In the genomic region with DNA sequence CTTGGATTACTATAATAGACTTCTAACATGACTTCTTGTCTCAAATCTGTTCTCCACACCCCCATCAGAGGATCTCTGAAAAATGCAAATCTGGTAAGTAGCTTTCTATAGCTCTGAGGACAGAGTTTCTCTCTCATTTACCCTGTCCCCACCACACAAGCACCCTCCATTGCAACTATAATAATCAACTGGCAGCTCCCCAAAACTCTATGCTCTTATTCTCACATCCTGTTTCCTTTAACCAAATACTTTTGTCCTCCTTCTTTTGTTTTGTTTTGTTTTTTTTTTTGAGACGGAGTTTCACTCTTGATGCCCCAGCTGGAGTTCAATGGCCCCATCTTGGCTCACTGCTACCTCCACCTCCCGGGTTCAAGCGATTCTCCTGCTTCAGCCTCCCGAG, we compare ENCODE assay signal across 12 cellular contexts.
DNase-seq lines count a peak whose midpoint lies in the region; ATAC-seq, FAIRE-seq and TF ChIP-seq lines count a peak whose summit lies in the region.
"Had no signal": no experiment of that assay in that cellular context is flagged by ENCODE, and none has a peak within 500 bp of the region (broad histone marks: within the 10 kb centered on the region; RNA-seq: fewer than 3 reads in every experiment).

No MANE protein-coding gene starts in this region.

- peaks cover 2 to 4% of the 10 kb centered on the region in 2 experiments; a peak in 2 of 4 replicates for H3K36me3 ChIP-seq in GM12878 (ENCODE audit: control insufficient read depth in 2 of 2, insufficient read depth in 2 of 2, low read length in 1 of 2)

- TF ChIP-seq CTCF in GM12878 (IDR thresholded peaks at IDR 0.05 in 2 of 3, conservative IDR thresholded peaks at IDR 0.05 in 1 of 3; ENCODE audit: control insufficient read depth in 2 of 3, extremely low read depth in 1 of 3, insufficient read depth in 1 of 3, low read depth in 3 of 3, low read length in 3 of 3), result no peak
- TF ChIP-seq CTCF in mesothelial cell of epicardium (IDR thresholded peaks at IDR 0.05; ENCODE audit: unreplicated experiment), result no peak

- WGBS in GM12878 (ENCODE audit: insufficient coverage, insufficient replicate concordance, low lambda C conversion rate, missing lambda C conversion rate), result 83% methylated on average over 4 of the region's 4 CpGs

- H3K4me3 ChIP-seq in GM12878, result no peak overlapping the region
- H3K4me3 ChIP-seq: tibial nerve had no signal

- in situ Hi-C loops in GM12878 (cut with MboI), result no loop called here

- no peaks in the 10 kb centered on the region for H3K4me1 Mint-ChIP-seq in mesothelial cell of epicardium

- RAD21 ChIA-PET in GM12878 (lab: Charles Lee; ENCODE audit: unreplicated experiment), result interaction anchor here (0.8 to 1.1 kb wide), 2 partner anchors 29 to 122 kb away, joined by 3 to 5 read pairs; no protein-coding TSS in a partner anchor

- H3K4me1 ChIP-seq in GM12878 (ENCODE audit: control insufficient read depth, insufficient read depth, low read length), result peaks cover 12% of the 10 kb centered on the region
- H3K4me1 ChIP-seq: tibial nerve had no signal

- H3K4me3 Mint-ChIP-seq in mesothelial cell of epicardium, result no peak overlapping the region

- H3K9ac ChIP-seq in GM12878 (ENCODE audit: control insufficient read depth, insufficient read depth, low read length), result no peak overlapping the region

- no peak overlapping the region for H2AFZ ChIP-seq in GM12878 (ENCODE audit: control insufficient read depth, low read depth, low read length)

- no peak for TF ChIP-seq EP300 in GM12878 (IDR thresholded peaks at IDR 0.05; ENCODE audit: borderline replicate concordance in 1 of 2, control insufficient read depth in 1 of 2, low read depth in 2 of 2, low read length in 2 of 2)

- no TSS peak for BruUV-seq in GM12878 (replicated peaks; lab: Mats Ljungman, UMichigan)

- FAIRE-seq in GM12878 (lab: Jason Lieb, UNC), result peak; percentile 57

- H3K9me3 Mint-ChIP-seq in mesothelial cell of epicardium, result no peaks in the 10 kb centered on the region

- POLR2A ChIA-PET in GM12878 (lab: Charles Lee), result interaction anchor here (0.5 to 1.2 kb wide), 5 partner anchors 11 to 143 kb away, joined by 3 read pairs; no protein-coding TSS in a partner anchor

- no peak overlapping the region for H3K4me2 ChIP-seq in GM12878 (ENCODE audit: control insufficient read depth, insufficient read depth)

- H3K27ac ChIP-seq in GM12878 (ENCODE audit: control insufficient read depth, insufficient read depth), result no peak overlapping the region
- H3K27ac ChIP-seq: neutrophil, tibial nerve had no signal

- ATAC-seq in GM18867 (IDR thresholded peaks at IDR 0.05; ENCODE audit: unreplicated experiment), result peak; percentile 98
- peak; percentile 94 for ATAC-seq in GM21423 (IDR thresholded peaks at IDR 0.05; ENCODE audit: unreplicated experiment)
- peak; percentile 96 for ATAC-seq in HG03095 (IDR thresholded peaks at IDR 0.05; ENCODE audit: unreplicated experiment)
- peak; percentile 97 for ATAC-seq in GM12878

- peaks cover 24% of the 10 kb centered on the region for H3K36me3 Mint-ChIP-seq in mesothelial cell of epicardium

- H3K27me3 Mint-ChIP-seq in mesothelial cell of epicardium (ENCODE audit: low read depth), result no peaks in the 10 kb centered on the region

- H4K20me1 ChIP-seq in GM12878 (ENCODE audit: control insufficient read depth, insufficient read depth), result no peaks in the 10 kb centered on the region

- CTCF ChIA-PET in GM12878 (lab: Yijun Ruan, JAX), result interaction anchor here (2.4 kb wide), 1 partner anchor 13 kb away, joined by 6 read pairs; no protein-coding TSS in a partner anchor

- no peak for TF ChIP-seq RAD21 in GM12878 (IDR thresholded peaks at IDR 0.05; ENCODE audit: insufficient read depth, low read depth, low read length)

- H3K27me3 ChIP-seq in GM12878 (replicated peaks in 1 of 2; ENCODE audit: control insufficient read depth in 2 of 2, insufficient read depth in 2 of 2, low read length in 1 of 2), result no peaks in the 10 kb centered on the region
- H3K27me3 ChIP-seq: neutrophil, tibial nerve had no signal

- SMC1A ChIA-PET in GM12878 (lab: Charles Lee; ENCODE audit: uncharacterized antibody, unreplicated experiment), result interaction anchor here (1.1 kb wide), 1 partner anchor 18 kb away, joined by 3 read pairs; no protein-coding TSS in a partner anchor

- peak; percentile 71 for DNase-seq in GM12878 (ENCODE audit: low read depth, low spot score)
- no peak for DNase-seq in DMS79 (lab: John Stamatoyannopoulos, UW)
- no peak for DNase-seq in NCI-H510A (lab: John Stamatoyannopoulos, UW)
- DNase-seq in SIG-M5 (lab: John Stamatoyannopoulos, UW), result no peak
- no peak for DNase-seq in mesothelial cell of epicardium (ENCODE audit: low spot score in 2 of 2, unreplicated experiment in 2 of 2)
- DNase-seq: activated CD4-positive, alpha-beta T cell treated with anti-CD3 and anti-CD28 coated beads for 1 hour; NCI-H1930 had no signal

- no peak overlapping the region for H3K27ac Mint-ChIP-seq in mesothelial cell of epicardium

- no peaks in the 10 kb centered on the region for H3K79me2 ChIP-seq in GM12878 (ENCODE audit: control insufficient read depth, insufficient read depth, low read length)

- no peaks in the 10 kb centered on the region for H3K9me3 ChIP-seq in GM12878 (replicated peaks; ENCODE audit: control insufficient read depth, insufficient read depth, low read length)
- H3K9me3 ChIP-seq: neutrophil, tibial nerve had no signal

- TF ChIP-seq POLR2A in GM12878 (IDR thresholded peaks at IDR 0.05; ENCODE audit: low read depth, low read length), result no peak

- intact Hi-C loops in GM12878 (cut with micrococcal nuclease; ENCODE audit: unreplicated experiment), result no loop called here

TF ChIP-seq in GM12878, 131 proteins besides CTCF, POLR2A, EP300 and RAD21 (continues in another document):
- TF ChIP-seq SUZ12 (IDR thresholded peaks at IDR 0.05; ENCODE audit: unreplicated experiment) (no peak), FOXK2 (IDR thresholded peaks at IDR 0.05) (no peak), CBX5 (IDR thresholded peaks at IDR 0.05; ENCODE audit: low read depth) (no peak), ZNF217 (IDR thresholded peaks at IDR 0.05) (no peak), NBN (IDR thresholded peaks at IDR 0.05) (peak; percentile 53; the same call in 1 of the 2 replicates), MTA2 (IDR thresholded peaks at IDR 0.05; ENCODE audit: low read depth) (peak; percentile 36; the same call in 1 of the 2 replicates), JUNB (IDR thresholded peaks at IDR 0.05) (no peak), FOXM1 (IDR thresholded peaks at IDR 0.05; ENCODE audit: low read depth, low read length) (no peak), HDAC6 (IDR thresholded peaks at IDR 0.05; ENCODE audit: unreplicated experiment) (no peak), NFXL1 (IDR thresholded peaks at IDR 0.05; ENCODE audit: borderline replicate concordance) (no peak), RUNX3 (IDR thresholded peaks at IDR 0.05; ENCODE audit: low read length) (peak; percentile 48; the same call in 1 of the 2 replicates), ATF7 (IDR thresholded peaks at IDR 0.05; ENCODE audit: low read depth) (peak; percentile 41; the same call in 1 of the 2 replicates), SPI1 (IDR thresholded peaks at IDR 0.05; ENCODE audit: borderline replicate concordance, insufficient read depth, low read depth, low read length) (peak; percentile 72; the same call in 1 of the 2 replicates), CHD1 (IDR thresholded peaks at IDR 0.05; ENCODE audit: low read depth, low read length) (no peak), IKZF2 (IDR thresholded peaks at IDR 0.05) (0 out of 4 replicates have a peak, but pooled peaks of 1 of the 2 experiments have one; percentile 17), EZH2 (IDR thresholded peaks at IDR 0.05; ENCODE audit: borderline replicate concordance, control insufficient read depth, low read depth, low read length) (no peak), NFIC (IDR thresholded peaks at IDR 0.05; ENCODE audit: low read depth, low read length) (peak; percentile 48; the same call in 1 of the 2 replicates), TARDBP (IDR thresholded peaks at IDR 0.05; ENCODE audit: borderline replicate concordance) (no peak), ETV6 (conservative IDR thresholded peaks at IDR 0.05 in 1 of 2, IDR thresholded peaks at IDR 0.05 in 1 of 2; ENCODE audit: borderline replicate concordance in 1 of 2, low read depth in 1 of 2) (no peak), ASH2L (IDR thresholded peaks at IDR 0.05; ENCODE audit: borderline replicate concordance, low read depth) (no peak)
- TF ChIP-seq, protein P1, sequence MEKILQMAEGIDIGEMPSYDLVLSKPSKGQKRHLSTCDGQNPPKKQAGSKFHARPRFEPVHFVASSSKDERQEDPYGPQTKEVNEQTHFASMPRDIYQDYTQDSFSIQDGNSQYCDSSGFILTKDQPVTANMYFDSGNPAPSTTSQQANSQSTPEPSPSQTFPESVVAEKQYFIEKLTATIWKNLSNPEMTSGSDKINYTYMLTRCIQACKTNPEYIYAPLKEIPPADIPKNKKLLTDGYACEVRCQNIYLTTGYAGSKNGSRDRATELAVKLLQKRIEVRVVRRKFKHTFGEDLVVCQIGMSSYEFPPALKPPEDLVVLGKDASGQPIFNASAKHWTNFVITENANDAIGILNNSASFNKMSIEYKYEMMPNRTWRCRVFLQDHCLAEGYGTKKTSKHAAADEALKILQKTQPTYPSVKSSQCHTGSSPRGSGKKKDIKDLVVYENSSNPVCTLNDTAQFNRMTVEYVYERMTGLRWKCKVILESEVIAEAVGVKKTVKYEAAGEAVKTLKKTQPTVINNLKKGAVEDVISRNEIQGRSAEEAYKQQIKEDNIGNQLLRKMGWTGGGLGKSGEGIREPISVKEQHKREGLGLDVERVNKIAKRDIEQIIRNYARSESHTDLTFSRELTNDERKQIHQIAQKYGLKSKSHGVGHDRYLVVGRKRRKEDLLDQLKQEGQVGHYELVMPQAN (conservative IDR thresholded peaks at IDR 0.05), result no peak
- TF ChIP-seq, protein P2, sequence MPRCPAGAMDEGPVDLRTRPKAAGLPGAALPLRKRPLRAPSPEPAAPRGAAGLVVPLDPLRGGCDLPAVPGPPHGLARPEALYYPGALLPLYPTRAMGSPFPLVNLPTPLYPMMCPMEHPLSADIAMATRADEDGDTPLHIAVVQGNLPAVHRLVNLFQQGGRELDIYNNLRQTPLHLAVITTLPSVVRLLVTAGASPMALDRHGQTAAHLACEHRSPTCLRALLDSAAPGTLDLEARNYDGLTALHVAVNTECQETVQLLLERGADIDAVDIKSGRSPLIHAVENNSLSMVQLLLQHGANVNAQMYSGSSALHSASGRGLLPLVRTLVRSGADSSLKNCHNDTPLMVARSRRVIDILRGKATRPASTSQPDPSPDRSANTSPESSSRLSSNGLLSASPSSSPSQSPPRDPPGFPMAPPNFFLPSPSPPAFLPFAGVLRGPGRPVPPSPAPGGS (IDR thresholded peaks at IDR 0.05; ENCODE audit: borderline replicate concordance, insufficient read depth, low read depth, low read length, poor library complexity, severe bottlenecking), result no peak
